1 cellular context compared by ENCODE assay signal in genomic region chr16:721765-722481, GRCh38.
TF ChIP-seq lines count a peak whose summit lies in the region.

No MANE protein-coding gene starts in this region.

TF ChIP-seq in K562, 482 proteins besides CTCF, POLR2A, EP300 and RAD21 (continues in another document):
- TF ChIP-seq UBTF (IDR thresholded peaks at IDR 0.05; ENCODE audit: borderline replicate concordance in 1 of 2, low read depth in 2 of 2, low read length in 2 of 2), result 0 out of 4 replicates have a peak, but pooled peaks of 1 of the 2 experiments have one; percentile 71
- TF ChIP-seq KLF13 (tag; IDR thresholded peaks at IDR 0.05; ENCODE audit: borderline replicate concordance, low read depth), result peak; percentile 42; the same call in 1 of the 2 replicates
- no peak for TF ChIP-seq ZBTB40 (IDR thresholded peaks at IDR 0.05)
- TF ChIP-seq ZBTB40 (CRISPR knock-in tag; IDR thresholded peaks at IDR 0.05), result no peak
- TF ChIP-seq USF1 (CRISPR knock-in tag; IDR thresholded peaks at IDR 0.05), result no peak
- no peak for TF ChIP-seq TCFL5 (CRISPR knock-in tag; conservative IDR thresholded peaks at IDR 0.05)
- TF ChIP-seq ZBTB1 (CRISPR knock-in tag; IDR thresholded peaks at IDR 0.05; ENCODE audit: borderline replicate concordance, low read depth), result 0 out of 2 replicates have a peak, but pooled peaks have one; percentile 55
- peak in 1 of 2 experiments; percentile 61; a peak in 1 of 4 replicates for TF ChIP-seq HDAC1 (IDR thresholded peaks at IDR 0.05)
- peak; percentile 55; the same call in 1 of the 2 replicates for TF ChIP-seq ZNF232 (CRISPR knock-in tag; IDR thresholded peaks at IDR 0.05)
- 0 out of 2 replicates have a peak, but pooled peaks have one; percentile 7 for TF ChIP-seq SP1 (CRISPR knock-in tag; IDR thresholded peaks at IDR 0.05)
- TF ChIP-seq SOX6 (IDR thresholded peaks at IDR 0.05), result no peak
- TF ChIP-seq NKRF (IDR thresholded peaks at IDR 0.05; ENCODE audit: borderline replicate concordance), result peak; percentile 14; the same call in 1 of the 2 replicates
- TF ChIP-seq CREB1 (IDR thresholded peaks at IDR 0.05), result no peak
- TF ChIP-seq CREB1 (CRISPR knock-in tag; IDR thresholded peaks at IDR 0.05), result 0 out of 2 replicates have a peak, but pooled peaks have one; percentile 21
- TF ChIP-seq PBX2 (CRISPR knock-in tag; IDR thresholded peaks at IDR 0.05; ENCODE audit: low read depth), result no peak
- no peak for TF ChIP-seq PBX2 (tag; conservative IDR thresholded peaks at IDR 0.05; ENCODE audit: low read depth)
- peak; percentile 44 for TF ChIP-seq MGA (IDR thresholded peaks at IDR 0.05)
- no peak for TF ChIP-seq TAF7 (tag; IDR thresholded peaks at IDR 0.05)
- no peak for TF ChIP-seq POLR2H (tag; IDR thresholded peaks at IDR 0.05; ENCODE audit: low read depth)
- peak; percentile 84 for TF ChIP-seq GATA2 (CRISPR knock-in tag; IDR thresholded peaks at IDR 0.05)
- 0 out of 2 replicates have a peak, but pooled peaks have one; percentile 25 for TF ChIP-seq FOXK1 (CRISPR knock-in tag; IDR thresholded peaks at IDR 0.05; ENCODE audit: borderline replicate concordance)
- TF ChIP-seq ZEB2 (IDR thresholded peaks at IDR 0.05), result no peak
